In the genomic region with DNA sequence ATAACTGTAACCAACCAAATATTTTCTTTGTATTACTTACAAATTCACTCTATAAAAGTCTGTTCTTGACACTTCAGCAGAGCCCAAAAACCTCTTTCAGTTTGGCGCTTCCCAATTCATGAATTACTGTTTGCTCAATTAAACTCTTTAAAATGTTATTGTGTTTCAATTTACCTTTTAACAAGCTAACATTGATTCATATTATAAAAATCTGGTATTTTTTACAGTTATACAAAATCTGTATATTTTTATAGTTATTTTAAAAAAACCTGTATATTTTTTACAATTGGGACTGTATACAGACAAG, we compare ENCODE assay signal across 20 cellular contexts.
"Had no signal": no experiment of that assay in that cellular context is flagged by ENCODE, and none has a peak within 500 bp of the region (broad histone marks: within the 10 kb centered on the region; RNA-seq: fewer than 3 reads in every experiment).

No MANE protein-coding gene starts in this region.

- H3K36me3 ChIP-seq: esophagus squamous epithelium, gastrocnemius medialis, heart right ventricle, left lung, lower lobe of right lung had no signal

- H3K4me3 ChIP-seq: coronary artery, dorsolateral prefrontal cortex, esophagus squamous epithelium, gastrocnemius medialis, heart right ventricle, left lung, lower lobe of right lung had no signal

- DNase-seq: dermis blood vessel endothelial cell; dorsolateral prefrontal cortex; effector CD4-positive, alpha-beta T cell; effector memory CD4-positive, alpha-beta T cell; esophagus squamous epithelium; foreskin fibroblast; foreskin melanocyte; gastrocnemius medialis; glutamatergic neuron; heart right ventricle; hippocampal formation; left cardiac atrium; left lung; left ventricle myocardium superior; lower lobe of right lung; mesendoderm; midbrain; naive thymus-derived CD8-positive, alpha-beta T cell had no signal

- H3K27ac Mint-ChIP-seq: naive thymus-derived CD8-positive, alpha-beta T cell had no signal

- ATAC-seq: esophagus mucosa; gastrocnemius medialis; heart right ventricle; left cardiac atrium; left ventricle myocardium superior; naive thymus-derived CD8-positive, alpha-beta T cell had no signal

- H3K4me3 Mint-ChIP-seq: naive thymus-derived CD8-positive, alpha-beta T cell had no signal

- H3K27me3 ChIP-seq: gastrocnemius medialis, left lung had no signal

- H3K4me1 ChIP-seq: esophagus squamous epithelium, left lung had no signal

- H3K27me3 Mint-ChIP-seq: naive thymus-derived CD8-positive, alpha-beta T cell had no signal

- H3K27ac ChIP-seq: coronary artery, dorsolateral prefrontal cortex, esophagus squamous epithelium, gastrocnemius medialis, heart right ventricle, left lung, lower lobe of right lung had no signal
